In genomic region chr15:38826880-38827279, GRCh38 we compare ENCODE assay signal across 21 cellular contexts.
DNase-seq lines count a peak whose midpoint lies in the region; ATAC-seq, FAIRE-seq and TF ChIP-seq lines count a peak whose summit lies in the region.
"Had no signal": no experiment of that assay in that cellular context is flagged by ENCODE, and none has a peak within 500 bp of the region (broad histone marks: within the 10 kb centered on the region; RNA-seq: fewer than 3 reads in every experiment).

No MANE protein-coding gene starts in this region.

- TF ChIP-seq CTCF in AG10803 (conservative IDR thresholded peaks at IDR 0.05; ENCODE audit: low read length): no peak
- no peak for TF ChIP-seq CTCF in IMR-90 (conservative IDR thresholded peaks at IDR 0.05; ENCODE audit: low read depth, low read length)
- no peak for TF ChIP-seq CTCF in endothelial cell of umbilical vein (IDR thresholded peaks at IDR 0.05; ENCODE audit: extremely low read depth in 1 of 2, insufficient read depth in 1 of 2, low read depth in 1 of 2, low read length in 2 of 2)

- H3K4me1 Mint-ChIP-seq in activated CD4-positive, alpha-beta T cell treated with anti-CD3 and anti-CD28 coated beads, Interleukin-2, amount 10 ng/mL, durations not matched to agents 24 days and 14 days: no peaks in the 10 kb centered on the region
- H3K4me1 Mint-ChIP-seq: B cell; CD8-positive, alpha-beta memory T cell had no signal

- no peaks in the 10 kb centered on the region for H3K27me3 ChIP-seq in IMR-90 (ENCODE audit: control insufficient read depth, insufficient read depth, low read length)
- no peaks in the 10 kb centered on the region for H3K27me3 ChIP-seq in endothelial cell of umbilical vein (ENCODE audit: control insufficient read depth in 2 of 2, insufficient read depth in 2 of 2, low read length in 2 of 2)
- H3K27me3 ChIP-seq: BLaER1 treated with 17β-estradiol and CSF1 and Interleukin-3, amounts not matched to agents 10 nM and 100 nM had no signal

- peak overlapping the region; percentile 49 for H3K4ac ChIP-seq in IMR-90 (ENCODE audit: low read depth, low read length)

- H3K9me3 ChIP-seq in IMR-90 (ENCODE audit: control insufficient read depth, insufficient read depth, low read length) (no peaks in the 10 kb centered on the region), endothelial cell of umbilical vein (replicated peaks; ENCODE audit: control insufficient read depth, insufficient read depth, low read length) (no peaks in the 10 kb centered on the region)
- H3K9me3 ChIP-seq: Caco-2, HAP-1 had no signal

- H2BK20ac ChIP-seq in IMR-90 (ENCODE audit: low read depth, low read length): peak overlapping the region; percentile 57

- H4K20me1 ChIP-seq in IMR-90 (ENCODE audit: insufficient read depth, low read length) (no peaks in the 10 kb centered on the region), endothelial cell of umbilical vein (replicated peaks; ENCODE audit: control insufficient read depth, extremely low read depth, insufficient read depth, low read length) (no peaks in the 10 kb centered on the region)
- H4K20me1 ChIP-seq: BLaER1 treated with 17β-estradiol and CSF1 and Interleukin-3, amounts not matched to agents 10 nM and 100 nM had no signal

- peak overlapping the region; percentile 14; the same call in 1 of the 2 replicates for H3K4me2 ChIP-seq in IMR-90 (ENCODE audit: low read depth, low read length)
- no peak overlapping the region for H3K4me2 ChIP-seq in endothelial cell of umbilical vein (ENCODE audit: insufficient read depth, low read length)
- H3K4me2 ChIP-seq: BLaER1 treated with 17β-estradiol and CSF1 and Interleukin-3, amounts not matched to agents 10 nM and 100 nM; KMS-11 had no signal

- H2BK15ac ChIP-seq in IMR-90 (ENCODE audit: low read depth, low read length): 0 out of 3 replicates have a peak overlapping the region, but pooled peaks have one; percentile 7

- H3K27me3 Mint-ChIP-seq in activated CD4-positive, alpha-beta T cell treated with anti-CD3 and anti-CD28 coated beads, Interleukin-2, amount 10 ng/mL, durations not matched to agents 24 days and 14 days: peaks cover 13% of the 10 kb centered on the region
- H3K27me3 Mint-ChIP-seq: B cell had no signal

- no peak overlapping the region for H4K5ac ChIP-seq in IMR-90 (ENCODE audit: low read depth, low read length)

- H4K8ac ChIP-seq in IMR-90 (ENCODE audit: low read depth in 2 of 2, low read length in 2 of 2): peak overlapping the region in 1 of 2 experiments; percentile 54; a peak in 2 of 4 replicates

- H3K14ac ChIP-seq in IMR-90 (replicated peaks; ENCODE audit: low read depth, low read length): 0 out of 2 replicates have a peak overlapping the region, but pooled peaks have one; percentile 1

- no peak overlapping the region for H3K56ac ChIP-seq in IMR-90 (ENCODE audit: extremely low read depth, insufficient read depth, low read length)

- BruUV-seq in IMR-90 (replicated peaks; lab: Mats Ljungman, UMichigan) (no TSS peak), endothelial cell of umbilical vein (replicated peaks; lab: Mats Ljungman, UMichigan) (no TSS peak)

- TF ChIP-seq RAD21 in IMR-90 (IDR thresholded peaks at IDR 0.05; ENCODE audit: low read length): no peak

- H2BK5ac ChIP-seq in IMR-90 (ENCODE audit: low read depth, low read length, poor library complexity, severe bottlenecking): peak overlapping the region; percentile 40

- no peaks in the 10 kb centered on the region for H3K79me2 ChIP-seq in endothelial cell of umbilical vein (ENCODE audit: control insufficient read depth, insufficient read depth, low read length)

- H3K4me3 ChIP-seq in AG10803 (ENCODE audit: low read length) (no peak overlapping the region), IMR-90 (ENCODE audit: insufficient read depth, low read depth, low read length) (no peak overlapping the region), endothelial cell of umbilical vein (replicated peaks in 1 of 3; ENCODE audit: insufficient read depth in 1 of 3, low read depth in 1 of 3, low read length in 3 of 3) (no peak overlapping the region)
- H3K4me3 ChIP-seq: BLaER1 treated with 17β-estradiol and CSF1 and Interleukin-3, amounts not matched to agents 10 nM and 100 nM; HAP-1 had no signal

- DNase-seq in AG10803 (ENCODE audit: low read depth) (peak; percentile 38), IMR-90 (peak; percentile 22), endothelial cell of umbilical vein (ENCODE audit: low read depth, low spot score) (no peak), fibroblast of peridontal ligament (ENCODE audit: extremely low read depth) (peak; percentile 63), HuH-7 (ENCODE audit: low spot score) (no peak), NCI-H69 (lab: John Stamatoyannopoulos, UW) (no peak)
- no peak for DNase-seq in activated CD4-positive, alpha-beta T cell treated with anti-CD3 and anti-CD28 coated beads, Interleukin-2, amount 10 ng/mL, durations not matched to agents 24 days and 14 days
- DNase-seq: Caco-2; CD4-positive, CD25-positive, alpha-beta regulatory T cell; CD8-positive, alpha-beta memory T cell; GDM1 had no signal

- WGBS in IMR-90 (ENCODE audit: extremely low coverage in 2 of 2, insufficient read length in 1 of 2), 2 experiments: no CpG with 5 or more reads among the region's 2 CpGs

- H3K36me3 ChIP-seq in IMR-90 (ENCODE audit: control insufficient read depth, insufficient read depth, low read length) (no peaks in the 10 kb centered on the region), endothelial cell of umbilical vein (ENCODE audit: control insufficient read depth in 2 of 2, extremely low read depth in 1 of 2, insufficient read depth in 2 of 2, low read length in 2 of 2) (no peaks in the 10 kb centered on the region)
- H3K36me3 ChIP-seq: BLaER1 treated with 17β-estradiol and CSF1 and Interleukin-3, amounts not matched to agents 10 nM and 100 nM; HAP-1 had no signal

- POLR2A ChIA-PET in IMR-90 (lab: Charles Lee; ENCODE audit: unreplicated experiment): no interaction called here
- POLR2A ChIA-PET in endothelial cell of umbilical vein (lab: Charles Lee): interaction anchor here (2.1 kb wide), 1 partner anchor 754 kb away, joined by 24 read pairs; the partner anchor contains the start of gene THBS1

- peak overlapping the region; percentile 3; the same call in 1 of the 2 replicates for H4K91ac ChIP-seq in IMR-90 (ENCODE audit: insufficient read depth, low read depth, low read length)

- H3K36me3 Mint-ChIP-seq in activated CD4-positive, alpha-beta T cell treated with anti-CD3 and anti-CD28 coated beads, Interleukin-2, amount 10 ng/mL, durations not matched to agents 24 days and 14 days (ENCODE audit: low read depth): no peaks in the 10 kb centered on the region
- H3K36me3 Mint-ChIP-seq: CD8-positive, alpha-beta memory T cell had no signal

- H3K4me3 Mint-ChIP-seq in activated CD4-positive, alpha-beta T cell treated with anti-CD3 and anti-CD28 coated beads, Interleukin-2, amount 10 ng/mL, durations not matched to agents 24 days and 14 days: no peak overlapping the region
- H3K4me3 Mint-ChIP-seq: B cell; CD4-positive, CD25-positive, alpha-beta regulatory T cell; CD8-positive, alpha-beta memory T cell had no signal

- H2AK9ac ChIP-seq in IMR-90 (replicated peaks; ENCODE audit: low read depth, low read length, poor library complexity): no peak overlapping the region

- H3K18ac ChIP-seq in IMR-90 (ENCODE audit: low read depth, low read length): peak overlapping the region; percentile 76; the same call in 1 of the 2 replicates

- peaks cover 8% of the 10 kb centered on the region for H3K4me1 ChIP-seq in IMR-90 (ENCODE audit: control insufficient read depth, insufficient read depth, low read length)
- peaks cover 71% of the 10 kb centered on the region for H3K4me1 ChIP-seq in endothelial cell of umbilical vein (ENCODE audit: control insufficient read depth, extremely low read depth, insufficient read depth, low read length)
- H3K4me1 ChIP-seq: BLaER1 treated with 17β-estradiol and CSF1 and Interleukin-3, amounts not matched to agents 10 nM and 100 nM; Caco-2 had no signal

- H3K9me1 ChIP-seq in IMR-90 (ENCODE audit: insufficient read depth, low read length) (no peaks in the 10 kb centered on the region), endothelial cell of umbilical vein (replicated peaks; ENCODE audit: control insufficient read depth, extremely low read depth, insufficient read depth, low read length) (no peaks in the 10 kb centered on the region)

- no peak overlapping the region for H3K27ac Mint-ChIP-seq in activated CD4-positive, alpha-beta T cell treated with anti-CD3 and anti-CD28 coated beads, Interleukin-2, amount 10 ng/mL, durations not matched to agents 24 days and 14 days
- H3K27ac Mint-ChIP-seq: B cell; CD8-positive, alpha-beta memory T cell had no signal

- intact Hi-C loops in IMR-90 (cut with micrococcal nuclease): loop anchor here (2.0 kb wide), 1 partner anchor 68 kb away; no protein-coding TSS in a partner anchor
- intact Hi-C loops in endothelial cell of umbilical vein (cut with micrococcal nuclease): no loop called here
- intact Hi-C loops in activated CD4-positive, alpha-beta T cell treated with anti-CD3 and anti-CD28 coated beads, Interleukin-2, amount 10 ng/mL, durations not matched to agents 24 days and 14 days (cut with micrococcal nuclease): no loop called here

- in situ Hi-C loops in IMR-90 (cut with MboI; ENCODE audit: low sequenced_read_pairs): no loop called here

- FAIRE-seq in endothelial cell of umbilical vein (lab: Jason Lieb, UNC): no peak
- FAIRE-seq: D721Med, GM12892, GM18507, HTR-8/SVneo had no signal

- CTCF ChIA-PET in IMR-90 (lab: Yijun Ruan, JAX): interaction anchor here (0.7 kb wide), 1 partner anchor 62 kb away, joined by 3 read pairs; no protein-coding TSS in a partner anchor
- CTCF ChIA-PET in endothelial cell of umbilical vein (lab: Charles Lee): interaction anchor here (1.2 to 2.6 kb wide), 6 partner anchors 16 to 298 kb away, joined by 3 to 32 read pairs (median 16); no protein-coding TSS in a partner anchor

- dilution Hi-C loops in IMR-90 (cut with HindIII; ENCODE audit: low sequenced_read_pairs, unreplicated experiment) (no loop called here), endothelial cell of umbilical vein (cut with MboI; ENCODE audit: extremely low pct_ligation_motif_present, low sequenced_read_pairs) (loop anchor here (25.0 kb wide), 1 partner anchor 310 kb away; no protein-coding TSS in a partner anchor)

- no peak overlapping the region for H2AFZ ChIP-seq in IMR-90 (replicated peaks; ENCODE audit: low read length, poor library complexity)
- H2AFZ ChIP-seq in endothelial cell of umbilical vein (ENCODE audit: low read depth, low read length): no peak overlapping the region

- ATAC-seq in IMR-90 (ENCODE audit: low read depth) (peak; percentile 77), HG02623 (IDR thresholded peaks at IDR 0.05; ENCODE audit: unreplicated experiment) (no peak)

- peak overlapping the region; percentile 63; the same call in 1 of the 2 replicates for H2BK120ac ChIP-seq in IMR-90 (ENCODE audit: low read depth, low read length)

- no peak overlapping the region for H3K27ac ChIP-seq in IMR-90 (ENCODE audit: insufficient read depth, low read length)
- H3K27ac ChIP-seq in endothelial cell of umbilical vein (ENCODE audit: insufficient read depth, low read depth, low read length): peak overlapping the region; percentile 100
- H3K27ac ChIP-seq: 22Rv1; BLaER1 treated with 17β-estradiol and CSF1 and Interleukin-3, amounts not matched to agents 10 nM and 100 nM; KMS-11 had no signal

- H3K9ac ChIP-seq in IMR-90 (ENCODE audit: low read depth, low read length) (no peak overlapping the region), endothelial cell of umbilical vein (replicated peaks; ENCODE audit: extremely low read depth, insufficient read depth, low read length) (peak overlapping the region; percentile 97)
- H3K9ac ChIP-seq: BLaER1 treated with 17β-estradiol and CSF1 and Interleukin-3, amounts not matched to agents 10 nM and 100 nM; KMS-11 had no signal

- H3K9me3 Mint-ChIP-seq in activated CD4-positive, alpha-beta T cell treated with anti-CD3 and anti-CD28 coated beads, Interleukin-2, amount 10 ng/mL, durations not matched to agents 24 days and 14 days: peaks cover 3% of the 10 kb centered on the region

- H3K79me1 ChIP-seq in IMR-90 (ENCODE audit: low read depth in 1 of 2, low read length in 2 of 2): no peaks in the 10 kb centered on the region

- H2AK5ac ChIP-seq in IMR-90 (ENCODE audit: low read depth, low read length): peak overlapping the region; percentile 79; the same call in 1 of the 2 replicates

- TF ChIP-seq POLR2A in IMR-90 (IDR thresholded peaks at IDR 0.05; ENCODE audit: low read depth, low read length) (no peak), endothelial cell of umbilical vein (IDR thresholded peaks at IDR 0.05; ENCODE audit: low read depth, low read length) (no peak)

- H3K23ac ChIP-seq in IMR-90 (ENCODE audit: low read depth, low read length): no peak overlapping the region

Comparison
In these comparisons a context has a peak if more than half of its experiments do, and no peak if none do; other contexts are left out.
1. DNase-seq: peak in AG10803 (single experiment), IMR-90 (single experiment) and fibroblast of peridontal ligament (single experiment); none in endothelial cell of umbilical vein (single experiment), HuH-7 (single experiment), NCI-H69 (single experiment) and activated CD4-positive, alpha-beta T cell treated with anti-CD3 and anti-CD28 coated beads, Interleukin-2, amount 10 ng/mL, durations not matched to agents 24 days and 14 days (single experiment).